ENCODE assay signal across 8 cellular contexts in the genomic region with DNA sequence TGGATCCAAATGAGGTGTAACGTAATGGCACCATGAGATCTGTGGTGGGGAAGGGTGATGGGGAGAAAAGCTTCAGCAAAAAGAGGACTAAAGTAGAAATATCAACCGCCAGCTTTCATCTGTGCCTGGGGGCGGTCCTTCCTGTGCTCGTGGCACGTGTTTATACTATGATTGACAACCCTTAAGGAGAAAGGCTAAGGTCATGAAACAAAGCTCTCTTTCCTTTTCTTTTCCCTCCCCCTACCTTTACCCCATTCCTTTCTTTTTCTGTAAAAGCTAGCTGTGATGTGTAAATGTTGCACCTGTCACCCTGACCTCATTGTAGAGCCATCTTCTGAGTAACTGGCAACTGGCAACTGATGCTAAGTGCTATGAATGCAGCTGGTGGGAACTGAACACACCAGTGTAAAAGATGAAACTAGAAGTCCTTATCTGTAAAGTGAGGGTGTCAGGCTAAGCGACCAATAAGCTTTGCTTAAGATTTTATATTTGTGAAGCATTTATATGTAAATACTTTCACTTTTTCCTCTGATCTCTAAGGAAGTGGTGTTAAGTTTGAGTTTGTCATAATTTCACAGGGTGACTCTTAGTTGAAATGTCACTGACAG.
DNase-seq lines count a peak whose midpoint lies in the region; ATAC-seq and TF ChIP-seq lines count a peak whose summit lies in the region.

No MANE protein-coding gene starts in this region.

- ATAC-seq in CD4-positive, CD25-positive, alpha-beta regulatory T cell (ENCODE audit: low read depth in 2 of 2): peak; percentile 77 to 81
- peak; percentile 54 for ATAC-seq in GM21381 (IDR thresholded peaks at IDR 0.05; ENCODE audit: unreplicated experiment)
- ATAC-seq in lower lobe of right lung: peak; percentile 53 to 54
- peak; percentile 34 for ATAC-seq in upper lobe of right lung

- H3K9me3 Mint-ChIP-seq in CD4-positive, CD25-positive, alpha-beta regulatory T cell: peaks cover 0 to 9% (median under 1%) of the 10 kb centered on the region in 7 donors
- H3K9me3 Mint-ChIP-seq in IgD-negative memory B cell: peaks cover 0 to 4% (median 2%) of the 10 kb centered on the region in 3 donors

- DNase-seq in CD4-positive, CD25-positive, alpha-beta regulatory T cell: peak in 2 of 3 donors; percentile 32 to 79
- peak in 2 of 3 experiments; percentile 9 to 14 for DNase-seq in activated CD8-positive, alpha-beta memory T cell treated with anti-CD3 and anti-CD28 coated beads for 48 hours (ENCODE audit: low read depth in 2 of 3, low spot score in 2 of 3)
- DNase-seq in lower lobe of right lung (peak; percentile 47), upper lobe of right lung (no peak), cerebellar nuclear complex (lab: John Stamatoyannopoulos, UW) (no peak), WERI-Rb-1 (no peak)

- no peaks in the 10 kb centered on the region for H3K36me3 Mint-ChIP-seq in CD4-positive, CD25-positive, alpha-beta regulatory T cell
- peaks cover 3% of the 10 kb centered on the region for H3K36me3 Mint-ChIP-seq in IgD-negative memory B cell

- TF ChIP-seq CTCF in lower lobe of right lung (IDR thresholded peaks at IDR 0.05): no peak
- TF ChIP-seq CTCF in upper lobe of right lung (IDR thresholded peaks at IDR 0.05): no peak
- TF ChIP-seq CTCF in WERI-Rb-1 (IDR thresholded peaks at IDR 0.05; ENCODE audit: low read depth, low read length): no peak

- no peaks in the 10 kb centered on the region for H3K27me3 ChIP-seq in CD4-positive, CD25-positive, alpha-beta regulatory T cell (ENCODE audit: control insufficient read depth, insufficient read depth, low read length)
- H3K27me3 ChIP-seq in lower lobe of right lung (ENCODE audit: low read depth) (no peaks in the 10 kb centered on the region), upper lobe of right lung (no peaks in the 10 kb centered on the region), WERI-Rb-1 (ENCODE audit: insufficient read depth, low read depth, severe bottlenecking) (no peaks in the 10 kb centered on the region)

- peak overlapping the region; percentile 99 for H3K4me3 ChIP-seq in CD4-positive, CD25-positive, alpha-beta regulatory T cell (ENCODE audit: low read depth, low read length)
- H3K4me3 ChIP-seq in lower lobe of right lung: peak overlapping the region; percentile 52
- peak overlapping the region; percentile 50 for H3K4me3 ChIP-seq in upper lobe of right lung
- no peak overlapping the region for H3K4me3 ChIP-seq in WERI-Rb-1 (ENCODE audit: low read depth, low read length)

- H3K4me3 Mint-ChIP-seq in CD4-positive, CD25-positive, alpha-beta regulatory T cell: peak overlapping the region; percentile 97 to 99 (median 98)
- H3K4me3 Mint-ChIP-seq in IgD-negative memory B cell: peak overlapping the region; percentile 96 to 100 (median 99)

- peak overlapping the region; percentile 96 to 100 (median 98) for H3K27ac Mint-ChIP-seq in CD4-positive, CD25-positive, alpha-beta regulatory T cell
- H3K27ac Mint-ChIP-seq in IgD-negative memory B cell: peak overlapping the region; percentile 94 to 99 (median 96)

- no peaks in the 10 kb centered on the region for H3K36me3 ChIP-seq in CD4-positive, CD25-positive, alpha-beta regulatory T cell (ENCODE audit: control insufficient read depth, insufficient read depth, low read length)
- H3K36me3 ChIP-seq in lower lobe of right lung: no peaks in the 10 kb centered on the region
- no peaks in the 10 kb centered on the region for H3K36me3 ChIP-seq in upper lobe of right lung
- H3K36me3 ChIP-seq in WERI-Rb-1: no peaks in the 10 kb centered on the region

- peaks cover 22% of the 10 kb centered on the region for H3K27me3 Mint-ChIP-seq in CD4-positive, CD25-positive, alpha-beta regulatory T cell
- peaks cover 1% of the 10 kb centered on the region for H3K27me3 Mint-ChIP-seq in IgD-negative memory B cell

- H3K9me3 ChIP-seq in CD4-positive, CD25-positive, alpha-beta regulatory T cell (ENCODE audit: control insufficient read depth in 2 of 2, low read length in 2 of 2): peaks cover 4 to 6% of the 10 kb centered on the region in 2 experiments
- H3K9me3 ChIP-seq in lower lobe of right lung (peaks cover 4% of the 10 kb centered on the region), upper lobe of right lung (no peaks in the 10 kb centered on the region), WERI-Rb-1 (ENCODE audit: severe bottlenecking) (no peaks in the 10 kb centered on the region)

- H3K27ac ChIP-seq in CD4-positive, CD25-positive, alpha-beta regulatory T cell (ENCODE audit: insufficient read depth, low read length, poor library complexity, severe bottlenecking): peak overlapping the region; percentile 83
- H3K27ac ChIP-seq in lower lobe of right lung (peak overlapping the region; percentile 83), upper lobe of right lung (peak overlapping the region; percentile 81), WERI-Rb-1 (no peak overlapping the region)

- intact Hi-C loops in lower lobe of right lung (cut with DNase I) (no loop called here), upper lobe of right lung (cut with DNase I) (no loop called here)

- H3K4me1 ChIP-seq in CD4-positive, CD25-positive, alpha-beta regulatory T cell (ENCODE audit: control insufficient read depth, insufficient read depth, low read length, poor library complexity, severe bottlenecking): peaks cover 33% of the 10 kb centered on the region
- H3K4me1 ChIP-seq in lower lobe of right lung: peaks cover 28% of the 10 kb centered on the region
- H3K4me1 ChIP-seq in upper lobe of right lung: peaks cover 5% of the 10 kb centered on the region

- peaks cover 26 to 47% (median 32%) of the 10 kb centered on the region in 4 donors for H3K4me1 Mint-ChIP-seq in CD4-positive, CD25-positive, alpha-beta regulatory T cell
- peaks cover 22 to 35% (median 27%) of the 10 kb centered on the region in 3 donors for H3K4me1 Mint-ChIP-seq in IgD-negative memory B cell

Comparison
In these comparisons a context has a peak if more than half of its experiments do, and no peak if none do; other contexts are left out.
1. DNase-seq: peak in CD4-positive, CD25-positive, alpha-beta regulatory T cell (2 of 3), activated CD8-positive, alpha-beta memory T cell treated with anti-CD3 and anti-CD28 coated beads for 48 hours (2 of 3) and lower lobe of right lung (single experiment); none in upper lobe of right lung (single experiment), cerebellar nuclear complex (0 of 2) and WERI-Rb-1 (single experiment).
2. Peak in every context shown above with its lines, with median percentiles within 50 percentile points of each other: ATAC-seq.